9 cellular contexts compared by ENCODE assay signal in genomic region chr1:205488074-205488723, GRCh38. TPM values are rescaled to one million over a fixed set of nuclear protein-coding genes. Genes with fewer than 3 reads are reported as not detected.
DNase-seq lines count a peak whose midpoint lies in the region; ATAC-seq, FAIRE-seq and TF ChIP-seq lines count a peak whose summit lies in the region.
"Had no signal": no experiment of that assay in that cellular context is flagged by ENCODE, and none has a peak within 500 bp of the region (broad histone marks: within the 10 kb centered on the region; RNA-seq: fewer than 3 reads in every experiment).

No MANE protein-coding gene starts in this region.

- TF ChIP-seq RAD21 in K562 (CRISPR knock-in tag; conservative IDR thresholded peaks at IDR 0.05 in 1 of 2, IDR thresholded peaks at IDR 0.05 in 1 of 2): peak; percentile 84 to 90

- H3K27me3 ChIP-seq in K562 (ENCODE audit: control insufficient read depth in 2 of 2, insufficient read depth in 2 of 2, low read length in 2 of 2) (peaks cover 18 to 55% of the 10 kb centered on the region in 2 experiments), spleen (replicated peaks in 1 of 7) (peaks cover 0 to 76% (median 8%) of the 10 kb centered on the region in 7 donors)

- H3K9me3 ChIP-seq in K562 (replicated peaks; ENCODE audit: control insufficient read depth, insufficient read depth, low read depth, low read length) (no peaks in the 10 kb centered on the region), spleen (no peaks in the 10 kb centered on the region)

- CTCF ChIA-PET in K562 (lab: Yijun Ruan, JAX; ENCODE audit: low intra/inter-chr PET ratio): interaction anchor here (0.8 to 5.3 kb wide), 5 partner anchors 9 to 171 kb away, joined by 3 to 73 read pairs (median 4); no protein-coding TSS in a partner anchor

- H3K9me1 ChIP-seq in K562 (ENCODE audit: control insufficient read depth, insufficient read depth, low read length): no peaks in the 10 kb centered on the region

- no peak overlapping the region for H3K4me2 ChIP-seq in K562 (ENCODE audit: insufficient read depth, low read length)

- BruUV-seq in K562 (replicated peaks; lab: Mats Ljungman, UMichigan): no TSS peak

- 11% methylated on average over 9 of the region's 9 CpGs for WGBS in K562 (ENCODE audit: insufficient coverage, low coverage, missing lambda C conversion rate)
- 34 to 44% (median 40%) methylated on average over 9 of the region's 9 CpGs for WGBS in spleen, 5 donors

- no peaks in the 10 kb centered on the region for H3K79me2 ChIP-seq in K562 (ENCODE audit: control insufficient read depth, insufficient read depth, low read length)

- intact Hi-C loops in K562 (cut with micrococcal nuclease) (loop anchor here (1.0 to 2.0 kb wide), 2 partner anchors 36 to 169 kb away; no protein-coding TSS in a partner anchor), spleen (cut with DNase I; ENCODE audit: low total_unique reads) (loop anchor here (2.0 to 5.0 kb wide), 2 partner anchors 37 to 136 kb away; no protein-coding TSS in a partner anchor)

- H3K36me3 ChIP-seq in K562 (ENCODE audit: control insufficient read depth, insufficient read depth, low read length) (no peaks in the 10 kb centered on the region), spleen (no peaks in the 10 kb centered on the region)

- in situ Hi-C loops in K562 (cut with MboI): loop anchor here (5.0 to 10.0 kb wide), 3 partner anchors 34 to 133 kb away; partner anchors contain the start of gene KLHDC8A

- no peak overlapping the region for H2AFZ ChIP-seq in K562 (ENCODE audit: low read depth, low read length)

- no peak for TF ChIP-seq EP300 in K562 (IDR thresholded peaks at IDR 0.05; ENCODE audit: low read length)

- H3K9ac ChIP-seq in K562 (ENCODE audit: insufficient read depth in 1 of 2, low read depth in 2 of 2, low read length in 2 of 2): no peak overlapping the region

- POLR2A ChIA-PET in K562 (lab: Yijun Ruan, JAX): interaction anchor here (1.1 to 1.2 kb wide), 3 partner anchors 10 to 22 kb away, joined by 4 to 5 read pairs (median 5); no protein-coding TSS in a partner anchor

- no peak overlapping the region for H3K27ac ChIP-seq in 22Rv1
- H3K27ac ChIP-seq in K562 (ENCODE audit: extremely low read depth, low read depth, low read length): no peak overlapping the region
- H3K27ac ChIP-seq in spleen: no peak overlapping the region

- FAIRE-seq in K562 (lab: Jason Lieb, UNC): peak; percentile 92

- H3K4me3 ChIP-seq in GM12865 (ENCODE audit: low read depth, low read length): no peak overlapping the region
- H3K4me3 ChIP-seq in K562: no peak overlapping the region
- no peak overlapping the region for H3K4me3 ChIP-seq in spleen

- no peak for TF ChIP-seq POLR2A in K562 (conservative IDR thresholded peaks at IDR 0.05)
- no peak for TF ChIP-seq POLR2A in spleen (IDR thresholded peaks at IDR 0.05)

- peaks cover 0 to 4% of the 10 kb centered on the region in 2 experiments; a peak in 1 of 5 replicates for H3K4me1 ChIP-seq in K562 (replicated peaks in 1 of 2; ENCODE audit: control insufficient read depth in 2 of 2, insufficient read depth in 2 of 2, low read length in 2 of 2)
- peaks cover 0 to 21% (median 12%) of the 10 kb centered on the region in 6 donors for H3K4me1 ChIP-seq in spleen

- peak; percentile 95 for TF ChIP-seq CTCF in 22Rv1 (IDR thresholded peaks at IDR 0.05)
- TF ChIP-seq CTCF in GM12865 (IDR thresholded peaks at IDR 0.05; ENCODE audit: insufficient read depth, low read depth, low read length, missing control alignments): peak; percentile 77
- peak; percentile 80 to 89 (median 84) for TF ChIP-seq CTCF in K562 (IDR thresholded peaks at IDR 0.05 in 2 of 3, conservative IDR thresholded peaks at IDR 0.05 in 1 of 3; ENCODE audit: insufficient read depth in 2 of 3, low read depth in 1 of 3, low read length in 3 of 3)
- TF ChIP-seq CTCF in spleen (IDR thresholded peaks at IDR 0.05 in 8 of 11, conservative IDR thresholded peaks at IDR 0.05 in 3 of 11): peak; percentile 57 to 89 (median 75)

- peak; percentile 88 for ATAC-seq in K562
- no peak for ATAC-seq in GM21381 (IDR thresholded peaks at IDR 0.05; ENCODE audit: unreplicated experiment)

- DNase-seq in GM12865 (ENCODE audit: low read depth) (peak; percentile 59), NCI-H1105 (lab: John Stamatoyannopoulos, UW) (peak; percentile 61), SK-N-DZ (ENCODE audit: low spot score) (peak; percentile 62), K562 (ENCODE audit: extremely low read depth in 1 of 4, low spot score in 3 of 4) (peak; percentile 73 to 82 (median 76)), hippocampal formation (lab: John Stamatoyannopoulos, UW) (peak; percentile 60 to 65), spleen (no peak)

- H4K20me1 ChIP-seq in K562 (replicated peaks; ENCODE audit: control insufficient read depth, insufficient read depth, low read length): peaks cover 21% of the 10 kb centered on the region

TF ChIP-seq in K562, 482 proteins besides CTCF, POLR2A, EP300 and RAD21 (continues in another document):
- TF ChIP-seq FOXA3 (CRISPR knock-in tag; conservative IDR thresholded peaks at IDR 0.05 in 1 of 2, IDR thresholded peaks at IDR 0.05 in 1 of 2) (no peak), ZNF507 (tag; conservative IDR thresholded peaks at IDR 0.05) (no peak), ZBTB9 (CRISPR knock-in tag; IDR thresholded peaks at IDR 0.05) (no peak), NR2F6 (CRISPR knock-in tag; IDR thresholded peaks at IDR 0.05) (no peak), NCOR1 (IDR thresholded peaks at IDR 0.05) (no peak), STAT5A (IDR thresholded peaks at IDR 0.05; ENCODE audit: borderline replicate concordance, low read length) (no peak), ZNF217 (CRISPR knock-in tag; IDR thresholded peaks at IDR 0.05) (0 out of 2 replicates have a peak, but pooled peaks have one; percentile 47)

RNA-seq across cellular contexts. Expression of gene CDK18, which starts 16.3 kb away (rescaled TPM):
- polyA plus RNA-seq in SK-N-DZ (2014; cell fraction: cytosol; rRNA removed): 0.47 and 0.77 TPM in 2 replicates
- 0.18 and 1.0 TPM in 2 replicates for polyA plus RNA-seq in SK-N-DZ (2014; cell fraction: nucleus; rRNA removed)
- 0.63 and 3.1 TPM in 2 replicates for total RNA-seq in K562 (2011; cell fraction: chromatin; rRNA removed; ENCODE audit: low replicate concordance)
- total RNA-seq in K562 (2011; cell fraction: nucleolus; rRNA removed): 0.92 and 1.2 TPM in 2 replicates
- 1.0 and 1.7 TPM in 2 replicates for total RNA-seq in K562 (2011; cell fraction: nucleoplasm; rRNA removed)
- total RNA-seq in K562 (2014; rRNA removed): 0.05 TPM in 1 of 2 replicates, not detected in the other
- 0.07 TPM in 1 of 2 replicates, not detected in the other for total RNA-seq in K562 (2014; rRNA removed; fragmentation: Illumina TruSeq; extraction: Trizol)
- total RNA-seq in K562 (2015; rRNA removed; fragmentation: Illumina TruSeq; extraction: Trizol): 0.23 and 0.69 TPM in 2 replicates
- 0.34 and 0.44 TPM in 2 replicates for total RNA-seq in K562 (2021)
- 0.17 and 0.20 TPM in 2 replicates for polyA plus RNA-seq in K562 (2011; rRNA removed)
- polyA plus RNA-seq in K562 (2011; cell fraction: cytosol; rRNA removed): 0.06 and 0.25 TPM in 2 replicates
- polyA plus RNA-seq in K562 (2011; cell fraction: nucleus; rRNA removed): 0.51 and 1.9 TPM in 2 replicates
- polyA plus RNA-seq in K562 (2012): 0.46 and 1.4 TPM in 2 replicates
- polyA plus RNA-seq in K562 (2014; fragmentation: Illumina TruSeq; extraction: Trizol): 0.51 and 0.61 TPM in 2 replicates
- polyA plus RNA-seq in K562 (2014; fragmentation: Nextera tagmentation; extraction: Ambion mirVana): not detected
- polyA plus RNA-seq in K562 (2014; rRNA removed): 0.08 and 0.19 TPM in 2 replicates
- polyA minus RNA-seq in K562 (2011; rRNA and poly(A)+ RNA removed): 0.18 and 0.28 TPM in 2 replicates
- polyA minus RNA-seq in K562 (2011; cell fraction: cytosol; rRNA and poly(A)+ RNA removed): not detected in 2 replicates
- polyA minus RNA-seq in K562 (2011; cell fraction: nucleus; rRNA and poly(A)+ RNA removed): 0.56 and 1.6 TPM in 2 replicates
- total RNA-seq in spleen: 10 to 100 TPM; 14.1 to 25.3 (median 22.4) TPM
- 10 to 100 TPM in 1 of 3 donors, 1 to 10 TPM in 2; 3.5 to 15.3 (median 5.5) TPM for polyA plus RNA-seq in spleen

RNA-seq across cellular contexts. Expression of gene BLACAT1, which starts 32.4 kb away (rescaled TPM):
- 0.06 and 0.24 TPM in 2 replicates for polyA plus RNA-seq in SK-N-DZ (2014; cell fraction: cytosol; rRNA removed)
- polyA plus RNA-seq in SK-N-DZ (2014; cell fraction: nucleus; rRNA removed): not detected in 2 replicates
- total RNA-seq in K562 (2011; cell fraction: chromatin; rRNA removed; ENCODE audit: low replicate concordance): 5.4 and 17.4 TPM in 2 replicates
- 5.8 and 9.7 TPM in 2 replicates for total RNA-seq in K562 (2011; cell fraction: nucleolus; rRNA removed)
- total RNA-seq in K562 (2011; cell fraction: nucleoplasm; rRNA removed): 7.8 and 9.5 TPM in 2 replicates
- total RNA-seq in K562 (2014; rRNA removed) (0.37 and 0.73 TPM in 2 replicates), K562 (2014; rRNA removed; fragmentation: Illumina TruSeq; extraction: Trizol) (0.73 and 1.1 TPM in 2 replicates), K562 (2015; rRNA removed; fragmentation: Illumina TruSeq; extraction: Trizol) (0.45 and 0.47 TPM in 2 replicates), K562 (2021) (0.83 and 1.0 TPM in 2 replicates), spleen (under 1 TPM in 5 of 7 donors, not detected in 2; 0.19 to 0.51 (median 0.24) TPM)
- polyA plus RNA-seq in K562 (2011; rRNA removed) (3.4 and 5.9 TPM in 2 replicates), K562 (2014; fragmentation: Illumina TruSeq; extraction: Trizol) (1.2 and 1.6 TPM in 2 replicates), K562 (2014; fragmentation: Nextera tagmentation; extraction: Ambion mirVana) (under 1 TPM; 0.10 to 0.17 TPM), K562 (2014; rRNA removed) (0.84 and 1.3 TPM in 2 replicates), spleen (under 1 TPM in 1 of 3 donors, not detected in 2; 0.02 TPM)
- polyA plus RNA-seq in K562 (2011; cell fraction: cytosol; rRNA removed): 2.6 and 3.6 TPM in 2 replicates
- polyA plus RNA-seq in K562 (2011; cell fraction: nucleus; rRNA removed): 7.5 and 19.7 TPM in 2 replicates
- polyA plus RNA-seq in K562 (2012): 1.2 and 3.3 TPM in 2 replicates
- polyA minus RNA-seq in K562 (2011; rRNA and poly(A)+ RNA removed): 3.0 and 5.2 TPM in 2 replicates
- 0.55 and 1.3 TPM in 2 replicates for polyA minus RNA-seq in K562 (2011; cell fraction: cytosol; rRNA and poly(A)+ RNA removed)
- polyA minus RNA-seq in K562 (2011; cell fraction: nucleus; rRNA and poly(A)+ RNA removed): 3.4 and 4.8 TPM in 2 replicates
- total RNA-seq: urinary bladder had no signal
